ENCODE assay signal across 11 cellular contexts in the genomic region with DNA sequence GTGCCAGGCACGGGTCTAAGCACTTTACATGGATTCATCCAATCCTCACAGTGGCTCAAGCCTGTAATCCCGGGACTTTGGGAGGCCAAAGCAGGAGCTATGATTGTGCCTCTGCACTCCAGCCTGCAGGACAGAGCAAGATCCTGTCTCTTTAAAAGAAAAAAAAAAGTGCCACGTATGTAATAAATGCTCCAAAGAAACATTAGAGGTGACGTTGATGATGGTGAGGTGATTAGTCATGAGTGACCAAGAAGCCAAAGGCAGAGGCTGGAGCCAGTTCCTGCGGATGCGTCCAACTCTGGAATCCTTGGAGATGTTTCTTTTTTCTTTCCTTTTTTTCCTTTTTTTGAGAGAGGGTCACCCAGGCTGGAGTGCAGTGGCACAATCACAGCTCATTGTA. TPM values are rescaled to one million over a fixed set of nuclear protein-coding genes. Genes with fewer than 3 reads are reported as not detected.
DNase-seq lines count a peak whose midpoint lies in the region; ATAC-seq and TF ChIP-seq lines count a peak whose summit lies in the region.
"Had no signal": no experiment of that assay in that cellular context is flagged by ENCODE, and none has a peak within 500 bp of the region (broad histone marks: within the 10 kb centered on the region; RNA-seq: fewer than 3 reads in every experiment).

No MANE protein-coding gene starts in this region.

- no peaks in the 10 kb centered on the region for H3K9me3 ChIP-seq in upper lobe of left lung
- H3K9me3 ChIP-seq: Peyer's patch had no signal

- WGBS in upper lobe of left lung, 2 donors, result 45 to 50% methylated on average over 6 of the region's 6 CpGs

- peak; percentile 53 for DNase-seq in HT-29 (ENCODE audit: low spot score)
- DNase-seq in cardiac fibroblast (ENCODE audit: low read depth in 2 of 2), result peak; percentile 90 to 96
- peak; percentile 73 for DNase-seq in left kidney (ENCODE audit: low read depth, low spot score)
- DNase-seq in upper lobe of left lung, result no peak
- DNase-seq in hypothalamus (lab: John Stamatoyannopoulos, UW), result no peak
- DNase-seq in activated T-cell treated with anti-CD3 and anti-CD28 coated beads for 4 hours, result no peak
- DNase-seq: activated T-cell treated with anti-CD3 and anti-CD28 coated beads, Interleukin-2, amount 50 U/mL, for 4 hours had no signal

- no peak overlapping the region for H3K4me3 ChIP-seq in cardiac fibroblast (replicated peaks in 1 of 2; ENCODE audit: low read depth in 2 of 2, low read length in 2 of 2)
- no peak overlapping the region for H3K4me3 ChIP-seq in upper lobe of left lung
- H3K4me3 ChIP-seq: hepatocyte, Peyer's patch had no signal

- TF ChIP-seq CTCF in cardiac fibroblast (IDR thresholded peaks at IDR 0.05; ENCODE audit: low read depth, low read length), result no peak
- no peak for TF ChIP-seq CTCF in upper lobe of left lung (IDR thresholded peaks at IDR 0.05)

- H3K4me1 ChIP-seq in upper lobe of left lung, result peaks cover 7 to 16% (median 11%) of the 10 kb centered on the region in 4 donors
- H3K4me1 ChIP-seq: Peyer's patch had no signal

- H3K36me3 ChIP-seq in upper lobe of left lung, result no peaks in the 10 kb centered on the region
- H3K36me3 ChIP-seq: Peyer's patch had no signal

- H3K27ac ChIP-seq in upper lobe of left lung, result peak overlapping the region; percentile 55 to 78 (median 76)
- H3K27ac ChIP-seq: hepatocyte had no signal

- TF ChIP-seq EP300 in upper lobe of left lung (IDR thresholded peaks at IDR 0.05), result no peak

- ATAC-seq in upper lobe of left lung (ENCODE audit: low FRiP score in 2 of 2) (peak in 1 of 2 donors; percentile 85), HG02610 (IDR thresholded peaks at IDR 0.05; ENCODE audit: unreplicated experiment) (no peak), HG02642 (IDR thresholded peaks at IDR 0.05; ENCODE audit: poor library complexity, unreplicated experiment) (no peak)
- ATAC-seq: activated T-cell treated with anti-CD3 and anti-CD28 coated beads, Interleukin-2, amount 50 U/mL, for 4 hours had no signal

- TF ChIP-seq POLR2A in upper lobe of left lung (IDR thresholded peaks at IDR 0.05), result no peak

- no peaks in the 10 kb centered on the region for H3K27me3 ChIP-seq in upper lobe of left lung
- H3K27me3 ChIP-seq: hepatocyte, Peyer's patch had no signal

RNA-seq across cellular contexts. Expression of a gene that starts 59.4 kb away (rescaled TPM):
- 23.7 and 24.8 TPM in 2 replicates for total RNA-seq in HT-29 (2014; rRNA removed; shearing (Covaris generic))
- total RNA-seq in upper lobe of left lung, result 10 to 100 TPM; 19.4 to 45.1 (median 24.9) TPM

Comparison
In these comparisons a context has a peak if more than half of its experiments do, and no peak if none do; other contexts are left out.
1. DNase-seq: peak in HT-29 (single experiment), cardiac fibroblast (2 of 2) and left kidney (single experiment); none in upper lobe of left lung (0 of 2), hypothalamus (0 of 51) and activated T-cell treated with anti-CD3 and anti-CD28 coated beads for 4 hours (single experiment).